ENCODE assay signal across 9 cellular contexts in the genomic region with DNA sequence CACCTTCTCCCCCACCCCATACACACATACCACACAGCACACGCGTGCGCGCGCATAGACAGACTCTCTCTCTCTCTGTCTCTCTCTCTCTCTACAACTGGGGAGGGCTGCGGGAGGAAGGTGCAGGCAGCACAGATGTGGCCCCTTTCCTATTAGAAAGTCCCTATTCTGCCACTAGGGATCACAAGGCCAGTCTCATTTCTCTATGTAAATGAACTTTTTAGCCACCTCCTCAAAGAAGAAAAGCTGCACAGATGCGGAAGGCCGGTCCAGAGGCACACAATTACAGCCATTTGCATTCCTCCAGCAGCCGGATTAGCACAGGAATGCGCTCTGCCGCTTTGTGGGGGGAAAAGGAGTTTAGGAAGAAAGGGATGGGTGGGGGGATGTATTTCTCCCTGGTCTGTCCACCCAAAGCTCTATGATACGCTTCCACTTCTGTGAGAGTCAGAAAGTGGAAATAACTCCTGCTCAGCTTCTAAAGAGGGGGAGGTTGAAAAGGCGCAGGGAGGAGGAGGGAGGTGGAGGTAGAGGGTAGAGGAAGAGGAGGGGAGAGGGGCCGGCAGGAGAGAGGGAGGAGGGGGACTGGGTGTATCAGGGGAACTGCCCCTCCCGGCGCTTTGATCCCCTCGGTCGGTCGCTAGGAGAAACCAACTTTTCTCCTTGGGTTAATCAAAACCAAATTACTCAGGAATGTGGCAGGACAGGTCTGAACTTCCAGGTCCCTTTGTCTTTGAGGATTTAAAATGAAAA. TPM values are rescaled to one million over a fixed set of nuclear protein-coding genes. Genes with fewer than 3 reads are reported as not detected.
DNase-seq lines count a peak whose midpoint lies in the region; ATAC-seq, FAIRE-seq and TF ChIP-seq lines count a peak whose summit lies in the region.
"Had no signal": no experiment of that assay in that cellular context is flagged by ENCODE, and none has a peak within 500 bp of the region (broad histone marks: within the 10 kb centered on the region; RNA-seq: fewer than 3 reads in every experiment).

No MANE protein-coding gene starts in this region.

- peaks cover 65% of the 10 kb centered on the region for H4K20me1 ChIP-seq in neural progenitor cell (ENCODE audit: low read depth)

- peaks cover 87% of the 10 kb centered on the region for H3K27me3 ChIP-seq in neural progenitor cell
- no peaks in the 10 kb centered on the region for H3K27me3 ChIP-seq in tibial nerve

- DNase-seq in GM18507 (ENCODE audit: extremely low spot score, insufficient read length, low read depth) (no peak), NCI-H1048 (lab: John Stamatoyannopoulos, UW) (peak; percentile 62), neural progenitor cell (ENCODE audit: low spot score) (peak; percentile 96), tibial nerve (ENCODE audit: low spot score in 2 of 2) (no peak), Right ventricle myocardium inferior (ENCODE audit: missing footprints) (no peak), NCI-H510A (lab: John Stamatoyannopoulos, UW) (no peak)
- no peak for DNase-seq in activated CD8-positive, alpha-beta memory T cell treated with anti-CD3 and anti-CD28 coated beads, Interleukin-2, amount 10 ng/mL, durations not matched to agents 7 days and 5 days

- H3F3A ChIP-seq in neural progenitor cell (ENCODE audit: low read depth) = peaks cover 67% of the 10 kb centered on the region

- H3K36me3 ChIP-seq in neural progenitor cell (no peaks in the 10 kb centered on the region), tibial nerve (no peaks in the 10 kb centered on the region)

- no peak for TF ChIP-seq POLR2A in tibial nerve (IDR thresholded peaks at IDR 0.05)

- H3K36me3 Mint-ChIP-seq in neural progenitor cell = no peaks in the 10 kb centered on the region
- no peaks in the 10 kb centered on the region for H3K36me3 Mint-ChIP-seq in activated CD8-positive, alpha-beta memory T cell treated with anti-CD3 and anti-CD28 coated beads, Interleukin-2, amount 10 ng/mL, durations not matched to agents 7 days and 5 days

- peak; percentile 59 for ATAC-seq in GM21786 (IDR thresholded peaks at IDR 0.05; ENCODE audit: unreplicated experiment)
- no peak for ATAC-seq in Right ventricle myocardium inferior
- no peak for ATAC-seq in activated CD8-positive, alpha-beta memory T cell treated with anti-CD3 and anti-CD28 coated beads, Interleukin-2, amount 10 ng/mL, durations not matched to agents 7 days and 5 days

- H2AFZ ChIP-seq in neural progenitor cell (replicated peaks) = no peak overlapping the region

- H3K4me3 ChIP-seq in neural progenitor cell (peak overlapping the region; percentile 37), tibial nerve (no peak overlapping the region)

- intact Hi-C loops in Right ventricle myocardium inferior (cut with DNase I) = no loop called here

- peak; percentile 69 for FAIRE-seq in GM18507 (lab: Jason Lieb, UNC)
- FAIRE-seq: endothelial cell of umbilical vein had no signal

- H3K9me3 Mint-ChIP-seq in neural progenitor cell = no peaks in the 10 kb centered on the region
- H3K9me3 Mint-ChIP-seq in activated CD8-positive, alpha-beta memory T cell treated with anti-CD3 and anti-CD28 coated beads, Interleukin-2, amount 10 ng/mL, durations not matched to agents 7 days and 5 days (ENCODE audit: low read depth) = peaks cover 3% of the 10 kb centered on the region

- CTCF ChIA-PET in activated CD8-positive, alpha-beta memory T cell treated with anti-CD3 and anti-CD28 coated beads, Interleukin-2, amount 10 ng/mL, durations not matched to agents 7 days and 5 days (lab: Charles Lee) = no interaction called here

- no peak overlapping the region for H3K9ac ChIP-seq in neural progenitor cell

- 54 to 57% methylated on average over 18 of the region's 19 CpGs for WGBS in tibial nerve, 2 donors

- no peaks in the 10 kb centered on the region for H3K79me2 ChIP-seq in neural progenitor cell (ENCODE audit: low read depth)

- TF ChIP-seq CTCF in neural progenitor cell (IDR thresholded peaks at IDR 0.05) (peak; percentile 47), tibial nerve (IDR thresholded peaks at IDR 0.05) (no peak)

- H3K9me3 ChIP-seq in neural progenitor cell (ENCODE audit: low read depth) = no peaks in the 10 kb centered on the region
- no peaks in the 10 kb centered on the region for H3K9me3 ChIP-seq in tibial nerve

- peak overlapping the region; percentile 79 for H3K4me2 ChIP-seq in neural progenitor cell

- TF ChIP-seq EP300 in tibial nerve (IDR thresholded peaks at IDR 0.05) = no peak

- peaks cover 4% of the 10 kb centered on the region for H3K27me3 Mint-ChIP-seq in neural progenitor cell (ENCODE audit: insufficient read depth, low read depth)
- H3K27me3 Mint-ChIP-seq in activated CD8-positive, alpha-beta memory T cell treated with anti-CD3 and anti-CD28 coated beads, Interleukin-2, amount 10 ng/mL, durations not matched to agents 7 days and 5 days = peaks cover 30% of the 10 kb centered on the region

- H3K27ac Mint-ChIP-seq in neural progenitor cell = peak overlapping the region; percentile 99
- H3K27ac Mint-ChIP-seq in activated CD8-positive, alpha-beta memory T cell treated with anti-CD3 and anti-CD28 coated beads, Interleukin-2, amount 10 ng/mL, durations not matched to agents 7 days and 5 days = no peak overlapping the region

- peaks cover 78% of the 10 kb centered on the region for H3K4me1 ChIP-seq in neural progenitor cell
- H3K4me1 ChIP-seq in tibial nerve = peaks cover 0 to 79% (median 16%) of the 10 kb centered on the region in 4 donors

- H3K4me3 Mint-ChIP-seq in neural progenitor cell = peak overlapping the region; percentile 81
- H3K4me3 Mint-ChIP-seq in activated CD8-positive, alpha-beta memory T cell treated with anti-CD3 and anti-CD28 coated beads, Interleukin-2, amount 10 ng/mL, durations not matched to agents 7 days and 5 days = no peak overlapping the region

- H3K27ac ChIP-seq in neural progenitor cell (peak overlapping the region; percentile 93), tibial nerve (peak overlapping the region in 2 of 4 donors; percentile 6 to 33)

- peaks cover 85% of the 10 kb centered on the region for H3K4me1 Mint-ChIP-seq in neural progenitor cell
- H3K4me1 Mint-ChIP-seq in activated CD8-positive, alpha-beta memory T cell treated with anti-CD3 and anti-CD28 coated beads, Interleukin-2, amount 10 ng/mL, durations not matched to agents 7 days and 5 days = peaks cover 1% of the 10 kb centered on the region

RNA-seq across cellular contexts. Expression of gene ZFHX3, which starts 11.7 kb away (rescaled TPM):
- total RNA-seq in neural progenitor cell (ENCODE audit: low replicate concordance) = 1.5 and 2.4 TPM in 2 replicates
- total RNA-seq in tibial nerve = 10 to 100 TPM; 36.3 to 44.0 (median 38.1) TPM
- 8.4 TPM for total RNA-seq in Right ventricle myocardium inferior
- 1 to 10 TPM in 1 of 2 experiments, under 1 TPM in 1; 0.32 to 1.9 TPM for total RNA-seq in activated CD8-positive, alpha-beta memory T cell treated with anti-CD3 and anti-CD28 coated beads, Interleukin-2, amount 10 ng/mL, durations not matched to agents 7 days and 5 days

Comparison
In these comparisons a context has a peak if more than half of its experiments do, and no peak if none do; other contexts are left out.
1. DNase-seq: peak in NCI-H1048 (single experiment) and neural progenitor cell (single experiment); none in GM18507 (single experiment), tibial nerve (0 of 2), Right ventricle myocardium inferior (single experiment), NCI-H510A (single experiment) and activated CD8-positive, alpha-beta memory T cell treated with anti-CD3 and anti-CD28 coated beads, Interleukin-2, amount 10 ng/mL, durations not matched to agents 7 days and 5 days (single experiment).